In genomic region chr2:213806125-213806726, GRCh38 we compare ENCODE assay signal across 8 cellular contexts.
A peak's percentile ranks its signal among the peaks of the same experiment; 100 is the strongest.
DNase-seq lines count a peak whose midpoint lies in the region; ATAC-seq and TF ChIP-seq lines count a peak whose summit lies in the region.

No MANE protein-coding gene starts in this region.

- ATAC-seq in lower lobe of right lung (no peak), GM21717 (IDR thresholded peaks at IDR 0.05; ENCODE audit: unreplicated experiment) (no peak), HG03571 (IDR thresholded peaks at IDR 0.05; ENCODE audit: unreplicated experiment) (no peak)

- H3K27me3 ChIP-seq in adipocyte (replicated peaks; ENCODE audit: control insufficient read depth, insufficient read depth, low read length) (no peaks in the 10 kb centered on the region), lower lobe of right lung (ENCODE audit: low read depth) (no peaks in the 10 kb centered on the region), suprapubic skin (no peaks in the 10 kb centered on the region)

- H3K36me3 ChIP-seq in adipocyte (ENCODE audit: control insufficient read depth, insufficient read depth, low read length, severe bottlenecking), result no peaks in the 10 kb centered on the region
- H3K36me3 ChIP-seq in lower lobe of right lung, result no peaks in the 10 kb centered on the region
- no peaks in the 10 kb centered on the region for H3K36me3 ChIP-seq in suprapubic skin

- H3K4me1 ChIP-seq in adipocyte (ENCODE audit: control insufficient read depth, insufficient read depth, low read length) (no peaks in the 10 kb centered on the region), lower lobe of right lung (no peaks in the 10 kb centered on the region), suprapubic skin (no peaks in the 10 kb centered on the region)

- DNase-seq in Caki2 (ENCODE audit: low read depth) (peak; percentile 1), HT1080 (ENCODE audit: low read depth) (peak; percentile 5), adipocyte (ENCODE audit: low read depth) (peak; percentile 82), lower lobe of right lung (no peak), suprapubic skin (ENCODE audit: low spot score in 2 of 2) (no peak), UCSD-AML1 (lab: John Stamatoyannopoulos, UW; ENCODE audit: unreplicated experiment) (no peak)

- H3K27ac ChIP-seq in lower lobe of right lung (no peak overlapping the region), suprapubic skin (no peak overlapping the region)

- TF ChIP-seq EP300 in suprapubic skin (IDR thresholded peaks at IDR 0.05), result no peak

- H3K9ac ChIP-seq in adipocyte (ENCODE audit: low read length), result no peak overlapping the region

- TF ChIP-seq POLR2A in suprapubic skin (IDR thresholded peaks at IDR 0.05), result no peak

- in situ Hi-C loops in Caki2 (cut with HindIII; ENCODE audit: low pct_unique_long_range_greater_than_20kb, low sequenced_read_pairs), result no loop called here

- TF ChIP-seq CTCF in lower lobe of right lung (IDR thresholded peaks at IDR 0.05) (peak; percentile 29), suprapubic skin (IDR thresholded peaks at IDR 0.05) (no peak)

- no peak overlapping the region for H3K4me3 ChIP-seq in adipocyte (ENCODE audit: low read length)
- no peak overlapping the region for H3K4me3 ChIP-seq in lower lobe of right lung
- no peak overlapping the region for H3K4me3 ChIP-seq in suprapubic skin

- H3K9me3 ChIP-seq in adipocyte (ENCODE audit: control insufficient read depth, low read length), result no peaks in the 10 kb centered on the region
- no peaks in the 10 kb centered on the region for H3K9me3 ChIP-seq in lower lobe of right lung
- no peaks in the 10 kb centered on the region for H3K9me3 ChIP-seq in suprapubic skin

- WGBS in suprapubic skin, result 27% methylated on average over 1 of the region's 1 CpG

- intact Hi-C loops in lower lobe of right lung (cut with DNase I), result no loop called here

Comparison
In these comparisons a context has a peak if more than half of its experiments do, and no peak if none do; other contexts are left out.
1. DNase-seq: peak in Caki2 (single experiment), HT1080 (single experiment) and adipocyte (single experiment); none in lower lobe of right lung (single experiment), suprapubic skin (0 of 2) and UCSD-AML1 (single experiment).